8 cellular contexts compared by ENCODE assay signal in genomic region chr12:62793256-62794217, GRCh38.
DNase-seq lines count a peak whose midpoint lies in the region; ATAC-seq and TF ChIP-seq lines count a peak whose summit lies in the region.

No MANE protein-coding gene starts in this region.

- intact Hi-C loops in Right ventricle myocardium superior (cut with DNase I), result loop anchor here (5.0 kb wide), 2 partner anchors 211 to 356 kb away; no protein-coding TSS in a partner anchor
- intact Hi-C loops in posterior vena cava (cut with DNase I), result loop anchor here in 1 of 2 donors (5.0 to 10.0 kb wide), 2 partner anchors 191 to 359 kb away; no protein-coding TSS in a partner anchor
- intact Hi-C loops in uterus (cut with DNase I; ENCODE audit: low total_unique reads), result no loop called here

- H3K27me3 ChIP-seq in uterus, result no peaks in the 10 kb centered on the region

- TF ChIP-seq POLR2A in uterus (IDR thresholded peaks at IDR 0.05), result no peak

- DNase-seq in DMS 273 (lab: John Stamatoyannopoulos, UW; ENCODE audit: unreplicated experiment) (peak; percentile 90), NCI-H1048 (lab: John Stamatoyannopoulos, UW) (peak; percentile 56), Right ventricle myocardium superior (peak; percentile 92), posterior vena cava (ENCODE audit: low spot score) (peak; percentile 96), uterus (peak; percentile 86 to 89)
- peak; percentile 22 for DNase-seq in activated naive CD8-positive, alpha-beta T cell treated with anti-CD3 and anti-CD28 coated beads, Interleukin-2, amount 50 U/mL, for 16 hours (ENCODE audit: low read depth, low spot score)

- no peaks in the 10 kb centered on the region for H3K9me3 ChIP-seq in uterus

- H3K4me3 ChIP-seq in uterus, result no peak overlapping the region

- no peaks in the 10 kb centered on the region for H3K4me1 ChIP-seq in uterus

- H3K36me3 ChIP-seq in uterus, result no peaks in the 10 kb centered on the region

- peak; percentile 91 to 98 (median 94) for TF ChIP-seq CTCF in uterus (IDR thresholded peaks at IDR 0.05)

- H3K27ac ChIP-seq in uterus, result peak overlapping the region in 1 of 2 donors; percentile 32

- peak; percentile 78 for ATAC-seq in GM21723 (IDR thresholded peaks at IDR 0.05; ENCODE audit: unreplicated experiment)
- ATAC-seq in SK-N-SH treated with all-trans-retinoic acid at 6 μM for 48 hours, result peak; percentile 98
- ATAC-seq in Right ventricle myocardium superior (ENCODE audit: poor library complexity), result peak; percentile 90

TF ChIP-seq in SK-N-SH treated with all-trans-retinoic acid at 6 μM for 48 hours, 23 proteins besides CTCF, POLR2A, EP300 and RAD21:
- TF ChIP-seq ESRRG (CRISPR knock-in tag; IDR thresholded peaks at IDR 0.05) (no peak), GLIS3 (CRISPR knock-in tag; IDR thresholded peaks at IDR 0.05) (no peak), ZNF70 (CRISPR knock-in tag; IDR thresholded peaks at IDR 0.05) (no peak), PATZ1 (CRISPR knock-in tag; IDR thresholded peaks at IDR 0.05; ENCODE audit: borderline replicate concordance) (no peak), ISL1 (CRISPR knock-in tag; IDR thresholded peaks at IDR 0.05) (no peak), BACH2 (CRISPR knock-in tag; IDR thresholded peaks at IDR 0.05; ENCODE audit: borderline replicate concordance) (no peak), POU6F1 (CRISPR knock-in tag; IDR thresholded peaks at IDR 0.05; ENCODE audit: borderline replicate concordance, low read depth) (no peak), CSDC2 (CRISPR knock-in tag; IDR thresholded peaks at IDR 0.05) (no peak), PPARA (CRISPR knock-in tag; IDR thresholded peaks at IDR 0.05; ENCODE audit: borderline replicate concordance) (no peak), OSR1 (CRISPR knock-in tag; IDR thresholded peaks at IDR 0.05) (no peak)
- TF ChIP-seq, protein P1, sequence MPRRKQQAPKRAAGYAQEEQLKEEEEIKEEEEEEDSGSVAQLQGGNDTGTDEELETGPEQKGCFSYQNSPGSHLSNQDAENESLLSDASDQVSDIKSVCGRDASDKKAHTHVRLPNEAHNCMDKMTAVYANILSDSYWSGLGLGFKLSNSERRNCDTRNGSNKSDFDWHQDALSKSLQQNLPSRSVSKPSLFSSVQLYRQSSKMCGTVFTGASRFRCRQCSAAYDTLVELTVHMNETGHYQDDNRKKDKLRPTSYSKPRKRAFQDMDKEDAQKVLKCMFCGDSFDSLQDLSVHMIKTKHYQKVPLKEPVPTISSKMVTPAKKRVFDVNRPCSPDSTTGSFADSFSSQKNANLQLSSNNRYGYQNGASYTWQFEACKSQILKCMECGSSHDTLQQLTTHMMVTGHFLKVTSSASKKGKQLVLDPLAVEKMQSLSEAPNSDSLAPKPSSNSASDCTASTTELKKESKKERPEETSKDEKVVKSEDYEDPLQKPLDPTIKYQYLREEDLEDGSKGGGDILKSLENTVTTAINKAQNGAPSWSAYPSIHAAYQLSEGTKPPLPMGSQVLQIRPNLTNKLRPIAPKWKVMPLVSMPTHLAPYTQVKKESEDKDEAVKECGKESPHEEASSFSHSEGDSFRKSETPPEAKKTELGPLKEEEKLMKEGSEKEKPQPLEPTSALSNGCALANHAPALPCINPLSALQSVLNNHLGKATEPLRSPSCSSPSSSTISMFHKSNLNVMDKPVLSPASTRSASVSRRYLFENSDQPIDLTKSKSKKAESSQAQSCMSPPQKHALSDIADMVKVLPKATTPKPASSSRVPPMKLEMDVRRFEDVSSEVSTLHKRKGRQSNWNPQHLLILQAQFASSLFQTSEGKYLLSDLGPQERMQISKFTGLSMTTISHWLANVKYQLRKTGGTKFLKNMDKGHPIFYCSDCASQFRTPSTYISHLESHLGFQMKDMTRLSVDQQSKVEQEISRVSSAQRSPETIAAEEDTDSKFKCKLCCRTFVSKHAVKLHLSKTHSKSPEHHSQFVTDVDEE (CRISPR knock-in tag; IDR thresholded peaks at IDR 0.05), result no peak; the same call in 1 of the 2 replicates

Comparison
In these comparisons a context has a peak if more than half of its experiments do, and no peak if none do; other contexts are left out.
1. DNase-seq: peak in every context shown above with its lines; median percentile 96 in posterior vena cava; 92 in Right ventricle myocardium superior; 90 in DMS 273; 88 in uterus; 56 in NCI-H1048; 22 in activated naive CD8-positive, alpha-beta T cell treated with anti-CD3 and anti-CD28 coated beads, Interleukin-2, amount 50 U/mL, for 16 hours.